Comparison of ENCODE assay signal across 1 cellular context in genomic region chr16:2473425-2473926, GRCh38.
TF ChIP-seq lines count a peak whose summit lies in the region.

No MANE protein-coding gene starts in this region.

TF ChIP-seq in K562, 482 proteins besides CTCF, POLR2A, EP300 and RAD21:
- TF ChIP-seq NCOA1 (IDR thresholded peaks at IDR 0.05; ENCODE audit: low read depth) (no peak), MYBL2 (IDR thresholded peaks at IDR 0.05; ENCODE audit: low read depth) (no peak), MYBL2 (CRISPR knock-in tag; IDR thresholded peaks at IDR 0.05; ENCODE audit: borderline replicate concordance) (no peak), CBX3 (IDR thresholded peaks at IDR 0.05; ENCODE audit: borderline replicate concordance in 1 of 2, low read length in 2 of 2) (no peak), ZNF76 (CRISPR knock-in tag; IDR thresholded peaks at IDR 0.05; ENCODE audit: borderline replicate concordance) (no peak), GATAD2A (IDR thresholded peaks at IDR 0.05) (0 out of 2 replicates have a peak, but pooled peaks have one; percentile 22), ATF1 (CRISPR knock-in tag; IDR thresholded peaks at IDR 0.05) (no peak), ATF1 (tag; IDR thresholded peaks at IDR 0.05) (no peak), POLR2B (IDR thresholded peaks at IDR 0.05; ENCODE audit: low read depth, partially characterized antibody) (peak; percentile 28), ZNF263 (CRISPR knock-in tag; IDR thresholded peaks at IDR 0.05; ENCODE audit: borderline replicate concordance) (peak; percentile 73), XRCC5 (IDR thresholded peaks at IDR 0.05; ENCODE audit: low read depth, low read length) (no peak), NFATC3 (IDR thresholded peaks at IDR 0.05) (no peak)
- TF ChIP-seq, protein P1, sequence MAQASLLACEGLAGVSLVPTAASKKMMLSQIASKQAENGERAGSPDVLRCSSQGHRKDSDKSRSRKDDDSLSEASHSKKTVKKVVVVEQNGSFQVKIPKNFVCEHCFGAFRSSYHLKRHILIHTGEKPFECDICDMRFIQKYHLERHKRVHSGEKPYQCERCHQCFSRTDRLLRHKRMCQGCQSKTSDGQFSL (CRISPR knock-in tag; IDR thresholded peaks at IDR 0.05), result peak; percentile 13; the same call in 1 of the 2 replicates
- TF ChIP-seq, protein P1 (tag; IDR thresholded peaks at IDR 0.05), result no peak
